ENCODE assay signal across 11 cellular contexts in genomic region chr5:95759634-95760033, GRCh38. TPM values are rescaled to one million over a fixed set of nuclear protein-coding genes. Genes with fewer than 3 reads are reported as not detected.
DNase-seq lines count a peak whose midpoint lies in the region; ATAC-seq and TF ChIP-seq lines count a peak whose summit lies in the region.
"Had no signal": no experiment of that assay in that cellular context is flagged by ENCODE, and none has a peak within 500 bp of the region (broad histone marks: within the 10 kb centered on the region; RNA-seq: fewer than 3 reads in every experiment).

No MANE protein-coding gene starts in this region.

- peak overlapping the region; percentile 88 for H3K27ac Mint-ChIP-seq in mesothelial cell of epicardium
- H3K27ac Mint-ChIP-seq in activated T-helper 1 cell treated with anti-CD3 and anti-CD28 coated beads, Interleukin-12 subunit alpha, Interleukin-12 subunit beta, Interleukin-2, Interleukin-4 antibody, amounts not matched to agents 30 ng/mL and 10 ng/mL and 1 ng/mL, durations not matched to agents 14 hours and 24 hours and 36 hours: no peak overlapping the region

- H3K9me3 Mint-ChIP-seq in mesothelial cell of epicardium: no peaks in the 10 kb centered on the region
- H3K9me3 Mint-ChIP-seq in activated T-helper 1 cell treated with anti-CD3 and anti-CD28 coated beads, Interleukin-12 subunit alpha, Interleukin-12 subunit beta, Interleukin-2, Interleukin-4 antibody, amounts not matched to agents 30 ng/mL and 10 ng/mL and 1 ng/mL, durations not matched to agents 14 hours and 24 hours and 36 hours: no peaks in the 10 kb centered on the region
- H3K9me3 Mint-ChIP-seq: naive B cell; stimulated activated naive CD8-positive, alpha-beta T cell treated with anti-CD3 and anti-CD28 coated beads, Interleukin-15, Interleukin-2, amounts not matched to agents 100 ng/mL and 50 ng/mL, for 24 hours had no signal

- no peak for TF ChIP-seq CTCF in AG10803 (conservative IDR thresholded peaks at IDR 0.05; ENCODE audit: low read length)
- no peak for TF ChIP-seq CTCF in mesothelial cell of epicardium (IDR thresholded peaks at IDR 0.05; ENCODE audit: unreplicated experiment)

- H3K36me3 Mint-ChIP-seq in mesothelial cell of epicardium: peaks cover 26% of the 10 kb centered on the region
- no peaks in the 10 kb centered on the region for H3K36me3 Mint-ChIP-seq in activated T-helper 1 cell treated with anti-CD3 and anti-CD28 coated beads, Interleukin-12 subunit alpha, Interleukin-12 subunit beta, Interleukin-2, Interleukin-4 antibody, amounts not matched to agents 30 ng/mL and 10 ng/mL and 1 ng/mL, durations not matched to agents 14 hours and 24 hours and 36 hours (ENCODE audit: low read depth)
- H3K36me3 Mint-ChIP-seq: naive B cell had no signal

- no peak overlapping the region for H3K4me3 Mint-ChIP-seq in mesothelial cell of epicardium
- no peak overlapping the region for H3K4me3 Mint-ChIP-seq in activated T-helper 1 cell treated with anti-CD3 and anti-CD28 coated beads, Interleukin-12 subunit alpha, Interleukin-12 subunit beta, Interleukin-2, Interleukin-4 antibody, amounts not matched to agents 30 ng/mL and 10 ng/mL and 1 ng/mL, durations not matched to agents 14 hours and 24 hours and 36 hours

- ATAC-seq in HG02852 (IDR thresholded peaks at IDR 0.05; ENCODE audit: unreplicated experiment): no peak

- H3K4me3 ChIP-seq in AG10803 (ENCODE audit: low read length): no peak overlapping the region

- H3K4me1 Mint-ChIP-seq in mesothelial cell of epicardium: peaks cover 40% of the 10 kb centered on the region
- H3K4me1 Mint-ChIP-seq in activated T-helper 1 cell treated with anti-CD3 and anti-CD28 coated beads, Interleukin-12 subunit alpha, Interleukin-12 subunit beta, Interleukin-2, Interleukin-4 antibody, amounts not matched to agents 30 ng/mL and 10 ng/mL and 1 ng/mL, durations not matched to agents 14 hours and 24 hours and 36 hours (ENCODE audit: low read depth): peaks cover 30% of the 10 kb centered on the region

- DNase-seq in AG10803 (ENCODE audit: low read depth) (peak; percentile 87), HuH-7 (ENCODE audit: low spot score) (peak; percentile 51), astrocyte of the hippocampus (ENCODE audit: low read depth, low spot score) (peak; percentile 79), mesothelial cell of epicardium (ENCODE audit: low spot score in 2 of 2, unreplicated experiment in 2 of 2) (no peak), cerebellar nuclear complex (lab: John Stamatoyannopoulos, UW) (no peak), KBM-7 (no peak)
- DNase-seq in activated T-helper 1 cell treated with anti-CD3 and anti-CD28 coated beads, Interleukin-12 subunit alpha, Interleukin-12 subunit beta, Interleukin-2, Interleukin-4 antibody, amounts not matched to agents 30 ng/mL and 10 ng/mL and 1 ng/mL, durations not matched to agents 14 hours and 24 hours and 36 hours (ENCODE audit: low spot score): no peak
- DNase-seq: aorta had no signal

- H3K27me3 Mint-ChIP-seq in mesothelial cell of epicardium (ENCODE audit: low read depth): no peaks in the 10 kb centered on the region
- H3K27me3 Mint-ChIP-seq in activated T-helper 1 cell treated with anti-CD3 and anti-CD28 coated beads, Interleukin-12 subunit alpha, Interleukin-12 subunit beta, Interleukin-2, Interleukin-4 antibody, amounts not matched to agents 30 ng/mL and 10 ng/mL and 1 ng/mL, durations not matched to agents 14 hours and 24 hours and 36 hours (ENCODE audit: insufficient read depth): peaks cover 14% of the 10 kb centered on the region
- H3K27me3 Mint-ChIP-seq: naive B cell; stimulated activated naive CD8-positive, alpha-beta T cell treated with anti-CD3 and anti-CD28 coated beads, Interleukin-15, Interleukin-2, amounts not matched to agents 100 ng/mL and 50 ng/mL, for 24 hours had no signal

- intact Hi-C loops in activated T-helper 1 cell treated with anti-CD3 and anti-CD28 coated beads, Interleukin-12 subunit alpha, Interleukin-12 subunit beta, Interleukin-2, Interleukin-4 antibody, amounts not matched to agents 30 ng/mL and 10 ng/mL and 1 ng/mL, durations not matched to agents 14 hours and 24 hours and 36 hours (cut with micrococcal nuclease): loop anchor here (1.0 to 5.0 kb wide), 7 partner anchors 12 to 205 kb away; partner anchors contain the start of genes ARSK, GLRX and SKIC3

- in situ Hi-C loops in KBM-7 (cut with MboI; ENCODE audit: low pct_unique_long_range_greater_than_20kb, low sequenced_read_pairs): no loop called here

RNA-seq across cellular contexts. Expression of gene RHOBTB3, which starts 28.5 kb away (rescaled TPM):
- 146 to 154 TPM (median 153 TPM) in 3 replicates for total RNA-seq in mesothelial cell of epicardium
- 0.36 and 0.71 TPM in 2 replicates for total RNA-seq in activated T-helper 1 cell treated with anti-CD3 and anti-CD28 coated beads, Interleukin-12 subunit alpha, Interleukin-12 subunit beta, Interleukin-2, Interleukin-4 antibody, amounts not matched to agents 30 ng/mL and 10 ng/mL and 1 ng/mL, durations not matched to agents 14 hours and 24 hours and 36 hours

Comparison
In these comparisons a context has a peak if more than half of its experiments do, and no peak if none do; other contexts are left out.
1. DNase-seq: peak in AG10803 (single experiment), HuH-7 (single experiment) and astrocyte of the hippocampus (single experiment); none in mesothelial cell of epicardium (0 of 2), cerebellar nuclear complex (0 of 2), KBM-7 (single experiment) and activated T-helper 1 cell treated with anti-CD3 and anti-CD28 coated beads, Interleukin-12 subunit alpha, Interleukin-12 subunit beta, Interleukin-2, Interleukin-4 antibody, amounts not matched to agents 30 ng/mL and 10 ng/mL and 1 ng/mL, durations not matched to agents 14 hours and 24 hours and 36 hours (single experiment).
2. RNA of gene RHOBTB3, which starts 28.5 kb away (total RNA-seq): 146 to 154 TPM in mesothelial cell of epicardium; 0.36 to 0.71 TPM in activated T-helper 1 cell treated with anti-CD3 and anti-CD28 coated beads, Interleukin-12 subunit alpha, Interleukin-12 subunit beta, Interleukin-2, Interleukin-4 antibody, amounts not matched to agents 30 ng/mL and 10 ng/mL and 1 ng/mL, durations not matched to agents 14 hours and 24 hours and 36 hours; every median in the first group is over 10 times any median in the second.